2 cellular contexts compared by ENCODE assay signal in genomic region chr3:190534386-190534785, GRCh38.
TF ChIP-seq lines count a peak whose summit lies in the region.

No MANE protein-coding gene starts in this region.

TF ChIP-seq in A549, 52 proteins besides CTCF, POLR2A, EP300 and RAD21:
- TF ChIP-seq ZNF302 (CRISPR knock-in tag; IDR thresholded peaks at IDR 0.05) = no peak
- no peak for TF ChIP-seq BHLHE40 (IDR thresholded peaks at IDR 0.05; ENCODE audit: low read depth, low read length)

TF ChIP-seq in endothelial cell of umbilical vein, 7 proteins besides CTCF, POLR2A, EP300 and RAD21:
- TF ChIP-seq POLR2AphosphoS5 (IDR thresholded peaks at IDR 0.05; ENCODE audit: insufficient read depth, low read depth, low read length) = no peak
- no peak for TF ChIP-seq GATA2 (IDR thresholded peaks at IDR 0.05; ENCODE audit: insufficient read depth, insufficient read length, low read depth, low read length)
- TF ChIP-seq JUN (IDR thresholded peaks at IDR 0.05; ENCODE audit: borderline replicate concordance, insufficient read depth, insufficient read length, low read depth) = no peak
- TF ChIP-seq FOS (IDR thresholded peaks at IDR 0.05; ENCODE audit: borderline replicate concordance, insufficient read depth, low read length) = no peak
- no peak for TF ChIP-seq MAX (IDR thresholded peaks at IDR 0.05; ENCODE audit: insufficient read depth, insufficient read length)
- no peak for TF ChIP-seq MYC (IDR thresholded peaks at IDR 0.05; ENCODE audit: low read depth, low read length)
- no peak for TF ChIP-seq EZH2 (IDR thresholded peaks at IDR 0.05; ENCODE audit: borderline replicate concordance, low read depth, low read length, severe bottlenecking)
